ENCODE assay signal across 16 cellular contexts in genomic region chr19:13074378-13074777, GRCh38.
"Had no signal": no experiment of that assay in that cellular context is flagged by ENCODE, and none has a peak within 500 bp of the region (broad histone marks: within the 10 kb centered on the region; RNA-seq: fewer than 3 reads in every experiment).

No MANE protein-coding gene starts in this region.

- H3K27me3 ChIP-seq: left lung had no signal

- H3K27ac ChIP-seq: left lung, parathyroid adenoma had no signal

- H3K4me1 ChIP-seq: parathyroid adenoma had no signal

- H3K9ac ChIP-seq: parathyroid adenoma had no signal

- H3K9me3 ChIP-seq: left lung had no signal

- ATAC-seq: activated CD8-positive, alpha-beta memory T cell treated with anti-CD3 and anti-CD28 coated beads, Interleukin-2, amount 10 ng/mL, durations not matched to agents 7 days and 5 days; effector memory CD8-positive, alpha-beta T cell; left lung; natural killer cell treated with Interleukin-12 subunit alpha and Interleukin-12 subunit beta and Interleukin-15 and Interleukin-18, amount 100 ng/mL, for 72 hours had no signal

- H3K4me3 ChIP-seq: left lung had no signal

- DNase-seq: activated CD4-positive, alpha-beta memory T cell treated with anti-CD3 and anti-CD28 coated beads, Interleukin-2, amount 10 ng/mL, durations not matched to agents 7 days and 5 days; activated CD4-positive, alpha-beta T cell treated with anti-CD3 and anti-CD28 coated beads for 48 hours; activated CD4-positive, CD25-positive, alpha-beta regulatory T cell; activated CD8-positive, alpha-beta memory T cell treated with anti-CD3 and anti-CD28 coated beads, Interleukin-2, amount 10 ng/mL, durations not matched to agents 7 days and 5 days; activated naive CD4-positive, alpha-beta T cell treated with Interleukin-2 at 50 U/mL for 16 hours; activated naive CD8-positive, alpha-beta T cell treated with anti-CD3 and anti-CD28 coated beads, Interleukin-2, amount 10 ng/mL, durations not matched to agents 7 days and 5 days; anterior cingulate cortex; cerebellar nuclear complex; effector memory CD8-positive, alpha-beta T cell; glutamatergic neuron; left lung; stimulated activated CD4-positive, alpha-beta T cell treated with anti-CD3 and anti-CD28 coated beads, Interleukin-2, amount 100 ng/mL, for 24 hours; stimulated activated naive CD4-positive, alpha-beta T cell treated with Interleukin-2 at 50 U/mL for 16 hours; T1000 had no signal
